12 cellular contexts compared by ENCODE assay signal in the genomic region with DNA sequence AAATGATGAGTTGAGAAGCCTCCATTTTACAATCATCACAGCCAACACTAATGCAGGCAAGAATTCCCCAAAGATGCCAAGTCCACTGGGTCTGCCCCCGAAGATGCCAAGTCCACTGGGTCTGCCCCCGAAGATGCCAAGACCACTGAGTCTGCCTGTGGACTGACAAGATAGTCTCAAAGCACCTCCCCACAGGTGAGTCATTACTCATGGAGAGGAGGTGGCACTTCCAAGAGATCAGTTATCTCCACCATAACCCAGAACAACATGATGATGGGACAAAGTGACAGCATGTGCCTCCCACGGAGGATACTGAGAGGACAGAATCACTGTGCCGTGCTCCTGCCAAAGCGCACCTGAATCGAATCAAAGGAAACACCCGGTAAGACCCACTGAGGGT. TPM values are rescaled to one million over a fixed set of nuclear protein-coding genes. Genes with fewer than 3 reads are reported as not detected.
A peak's percentile ranks its signal among the peaks of the same experiment; 100 is the strongest.
DNase-seq lines count a peak whose midpoint lies in the region; ATAC-seq and TF ChIP-seq lines count a peak whose summit lies in the region.
"Had no signal": no experiment of that assay in that cellular context is flagged by ENCODE, and none has a peak within 500 bp of the region (broad histone marks: within the 10 kb centered on the region; RNA-seq: fewer than 3 reads in every experiment).

No MANE protein-coding gene starts in this region.

- peaks cover 81% of the 10 kb centered on the region for H3K4me1 Mint-ChIP-seq in activated CD4-positive, alpha-beta T cell treated with anti-CD3 and anti-CD28 coated beads for 36 hours
- H3K4me1 Mint-ChIP-seq in activated naive CD8-positive, alpha-beta T cell treated with anti-CD3 and anti-CD28 coated beads, Interleukin-2, amount 10 ng/mL, durations not matched to agents 7 days and 5 days, result peaks cover 68% of the 10 kb centered on the region

- no peaks in the 10 kb centered on the region for H3K9me3 Mint-ChIP-seq in activated CD4-positive, alpha-beta T cell treated with anti-CD3 and anti-CD28 coated beads for 36 hours (ENCODE audit: low read depth)
- no peaks in the 10 kb centered on the region for H3K9me3 Mint-ChIP-seq in activated naive CD8-positive, alpha-beta T cell treated with anti-CD3 and anti-CD28 coated beads, Interleukin-2, amount 10 ng/mL, durations not matched to agents 7 days and 5 days

- H3K27me3 ChIP-seq in lower lobe of right lung (ENCODE audit: low read depth) (no peaks in the 10 kb centered on the region), suprapubic skin (no peaks in the 10 kb centered on the region)

- no peak for TF ChIP-seq EP300 in suprapubic skin (IDR thresholded peaks at IDR 0.05)

- H3K27ac Mint-ChIP-seq in activated CD4-positive, alpha-beta T cell treated with anti-CD3 and anti-CD28 coated beads for 36 hours, result peak overlapping the region; percentile 98
- H3K27ac Mint-ChIP-seq in activated naive CD8-positive, alpha-beta T cell treated with anti-CD3 and anti-CD28 coated beads, Interleukin-2, amount 10 ng/mL, durations not matched to agents 7 days and 5 days, result peak overlapping the region; percentile 93

- TF ChIP-seq POLR2A in suprapubic skin (IDR thresholded peaks at IDR 0.05), result no peak

- H3K27ac ChIP-seq in lower lobe of right lung, result peak overlapping the region; percentile 98
- peak overlapping the region; percentile 92 for H3K27ac ChIP-seq in suprapubic skin

- no peak for TF ChIP-seq CTCF in lower lobe of right lung (IDR thresholded peaks at IDR 0.05)
- no peak for TF ChIP-seq CTCF in suprapubic skin (IDR thresholded peaks at IDR 0.05)

- ATAC-seq in activated CD4-positive, alpha-beta T cell treated with anti-CD3 and anti-CD28 coated beads for 36 hours, result peak; percentile 34
- ATAC-seq in activated naive CD8-positive, alpha-beta T cell treated with anti-CD3 and anti-CD28 coated beads, Interleukin-2, amount 10 ng/mL, durations not matched to agents 7 days and 5 days (ENCODE audit: low read depth), result no peak
- no peak for ATAC-seq in lower lobe of right lung
- no peak for ATAC-seq in HG03139 (IDR thresholded peaks at IDR 0.05; ENCODE audit: unreplicated experiment)
- ATAC-seq in HG03159 (IDR thresholded peaks at IDR 0.05; ENCODE audit: unreplicated experiment), result no peak

- 94% methylated on average over 7 of the region's 7 CpGs for WGBS in suprapubic skin

- POLR2A ChIA-PET in activated CD4-positive, alpha-beta T cell treated with anti-CD3 and anti-CD28 coated beads for 36 hours (lab: Charles Lee), result no interaction called here
- POLR2A ChIA-PET in activated naive CD8-positive, alpha-beta T cell treated with anti-CD3 and anti-CD28 coated beads, Interleukin-2, amount 10 ng/mL, durations not matched to agents 7 days and 5 days (lab: Charles Lee), result no interaction called here

- H3K4me3 Mint-ChIP-seq in activated CD4-positive, alpha-beta T cell treated with anti-CD3 and anti-CD28 coated beads for 36 hours, result peak overlapping the region; percentile 71
- H3K4me3 Mint-ChIP-seq in activated naive CD8-positive, alpha-beta T cell treated with anti-CD3 and anti-CD28 coated beads, Interleukin-2, amount 10 ng/mL, durations not matched to agents 7 days and 5 days, result peak overlapping the region; percentile 83

- H3K4me3 ChIP-seq in lower lobe of right lung (no peak overlapping the region), suprapubic skin (no peak overlapping the region)

- CTCF ChIA-PET in activated CD4-positive, alpha-beta T cell treated with anti-CD3 and anti-CD28 coated beads for 36 hours (lab: Charles Lee), result no interaction called here

- intact Hi-C loops in activated CD4-positive, alpha-beta T cell treated with anti-CD3 and anti-CD28 coated beads for 36 hours (cut with DNase I, micrococcal nuclease), result no loop called here
- intact Hi-C loops in lower lobe of right lung (cut with DNase I), result no loop called here

- H3K4me1 ChIP-seq in lower lobe of right lung (peaks cover 81% of the 10 kb centered on the region), suprapubic skin (peaks cover 68% of the 10 kb centered on the region)

- peaks cover 21% of the 10 kb centered on the region for H3K36me3 Mint-ChIP-seq in activated CD4-positive, alpha-beta T cell treated with anti-CD3 and anti-CD28 coated beads for 36 hours (ENCODE audit: low read depth)
- H3K36me3 Mint-ChIP-seq in activated naive CD8-positive, alpha-beta T cell treated with anti-CD3 and anti-CD28 coated beads, Interleukin-2, amount 10 ng/mL, durations not matched to agents 7 days and 5 days, result peaks cover 24% of the 10 kb centered on the region

- DNase-seq in activated CD4-positive, alpha-beta T cell treated with anti-CD3 and anti-CD28 coated beads for 36 hours, result peak; percentile 52
- no peak for DNase-seq in activated CD4-positive, alpha-beta T cell treated with anti-CD3 and anti-CD28 coated beads for 1 hour
- DNase-seq in activated naive CD8-positive, alpha-beta T cell treated with anti-CD3 and anti-CD28 coated beads, Interleukin-2, amount 10 ng/mL, durations not matched to agents 7 days and 5 days, result no peak
- DNase-seq in lower lobe of right lung (no peak), suprapubic skin (ENCODE audit: low spot score in 2 of 2) (no peak), NCI-H146 (lab: John Stamatoyannopoulos, UW) (no peak)
- DNase-seq: ACHN; activated CD8-positive, alpha-beta memory T cell treated with anti-CD3 and anti-CD28 coated beads for 24 hours; NCI-H1048; stimulated activated CD4-positive, alpha-beta T cell treated with anti-CD3 and anti-CD28 coated beads, Interleukin-12 subunit alpha, Interleukin-12 subunit beta, amount 100 ng/mL, for 4 hours had no signal

- H3K9me3 ChIP-seq in lower lobe of right lung, result no peaks in the 10 kb centered on the region
- H3K9me3 ChIP-seq in suprapubic skin, result no peaks in the 10 kb centered on the region

- no peaks in the 10 kb centered on the region for H3K27me3 Mint-ChIP-seq in activated CD4-positive, alpha-beta T cell treated with anti-CD3 and anti-CD28 coated beads for 36 hours
- H3K27me3 Mint-ChIP-seq in activated naive CD8-positive, alpha-beta T cell treated with anti-CD3 and anti-CD28 coated beads, Interleukin-2, amount 10 ng/mL, durations not matched to agents 7 days and 5 days, result no peaks in the 10 kb centered on the region

- H3K36me3 ChIP-seq in lower lobe of right lung (peaks cover 28% of the 10 kb centered on the region), suprapubic skin (peaks cover 17% of the 10 kb centered on the region)

RNA-seq across cellular contexts. Expression of gene PTTG1IP, which starts 4.8 kb away (rescaled TPM):
- total RNA-seq in activated CD4-positive, alpha-beta T cell treated with anti-CD3 and anti-CD28 coated beads for 36 hours, result 10 to 100 TPM; 34.8 to 44.3 TPM
- 10 to 100 TPM; 66.1 to 73.2 TPM for total RNA-seq in activated naive CD8-positive, alpha-beta T cell treated with anti-CD3 and anti-CD28 coated beads, Interleukin-2, amount 10 ng/mL, durations not matched to agents 7 days and 5 days
- total RNA-seq in lower lobe of right lung (209 TPM), suprapubic skin (100 to 1,000 TPM; 114 to 172 (median 143) TPM)

RNA-seq across cellular contexts. Expression of gene SUMO3, which starts 50.8 kb away (rescaled TPM):
- total RNA-seq in activated CD4-positive, alpha-beta T cell treated with anti-CD3 and anti-CD28 coated beads for 36 hours, result 10 to 100 TPM; 83.4 to 84.9 TPM
- 10 to 100 TPM; 81.5 to 82.6 TPM for total RNA-seq in activated naive CD8-positive, alpha-beta T cell treated with anti-CD3 and anti-CD28 coated beads, Interleukin-2, amount 10 ng/mL, durations not matched to agents 7 days and 5 days
- total RNA-seq in lower lobe of right lung (88.2 TPM), suprapubic skin (10 to 100 TPM; 30.5 to 38.3 (median 35.9) TPM)

RNA-seq across cellular contexts. Expression of gene ITGB2, which starts 52.0 kb away (rescaled TPM):
- 100 to 1,000 TPM; 217 to 250 TPM for total RNA-seq in activated CD4-positive, alpha-beta T cell treated with anti-CD3 and anti-CD28 coated beads for 36 hours
- 100 to 1,000 TPM; 416 to 452 TPM for total RNA-seq in activated naive CD8-positive, alpha-beta T cell treated with anti-CD3 and anti-CD28 coated beads, Interleukin-2, amount 10 ng/mL, durations not matched to agents 7 days and 5 days
- total RNA-seq in lower lobe of right lung, result 468 TPM
- total RNA-seq in suprapubic skin, result 10 to 100 TPM; 11.2 to 18.8 (median 15.3) TPM

Comparison
In these comparisons a context has a peak if more than half of its experiments do, and no peak if none do; other contexts are left out.
1. RNA of gene ITGB2, which starts 52.0 kb away (total RNA-seq): 468 TPM in lower lobe of right lung (single experiment), 416 to 452 TPM in activated naive CD8-positive, alpha-beta T cell treated with anti-CD3 and anti-CD28 coated beads, Interleukin-2, amount 10 ng/mL, durations not matched to agents 7 days and 5 days and 217 to 250 TPM in activated CD4-positive, alpha-beta T cell treated with anti-CD3 and anti-CD28 coated beads for 36 hours; 11.2 to 18.8 TPM in suprapubic skin; every median in the first group is over 10 times any median in the second.